ENCODE assay signal across 26 cellular contexts in the genomic region with DNA sequence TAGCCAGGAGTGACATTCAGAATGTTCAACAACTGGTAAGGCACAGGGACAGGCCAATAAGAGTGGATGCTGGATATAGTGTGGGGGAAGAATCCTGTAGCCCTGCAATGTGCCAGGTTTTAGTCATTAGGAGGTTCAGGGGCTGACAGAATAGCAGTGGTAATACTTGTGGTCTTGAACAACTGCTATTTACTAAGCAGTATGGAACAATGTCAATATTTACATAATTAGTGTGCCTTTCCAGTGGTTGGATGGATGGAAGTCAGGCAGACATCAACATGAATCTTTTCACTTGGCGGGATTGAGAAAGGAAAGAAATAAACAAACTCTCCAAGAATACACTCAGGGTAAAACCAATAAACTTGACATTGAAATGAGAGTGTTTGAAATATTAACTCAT. TPM values are rescaled to one million over a fixed set of nuclear protein-coding genes. Genes with fewer than 3 reads are reported as not detected.
DNase-seq lines count a peak whose midpoint lies in the region; ATAC-seq, FAIRE-seq and TF ChIP-seq lines count a peak whose summit lies in the region.
"Had no signal": no experiment of that assay in that cellular context is flagged by ENCODE, and none has a peak within 500 bp of the region (broad histone marks: within the 10 kb centered on the region; RNA-seq: fewer than 3 reads in every experiment).

No MANE protein-coding gene starts in this region.

- H3K36me3 ChIP-seq in HepG2 (replicated peaks in 1 of 2; ENCODE audit: control insufficient read depth in 1 of 2, insufficient read depth in 2 of 2, low read length in 2 of 2) (no peaks in the 10 kb centered on the region), right lobe of liver (no peaks in the 10 kb centered on the region), tibial artery (no peaks in the 10 kb centered on the region)

- intact Hi-C loops in HepG2 (cut with micrococcal nuclease; ENCODE audit: unreplicated experiment) (no loop called here), right lobe of liver (cut with DNase I) (no loop called here), tibial artery (cut with DNase I; ENCODE audit: low total_unique reads) (no loop called here), Right ventricle myocardium inferior (cut with DNase I) (no loop called here)

- no TSS peak for BruUV-seq in HepG2 (replicated peaks; lab: Mats Ljungman, UMichigan)

- in situ Hi-C loops in HepG2 (cut with HindIII; ENCODE audit: extremely low pct_ligation_motif_present, low pct_unique_long_range_greater_than_20kb), result loop anchor here (25.0 kb wide), 1 partner anchor 1936 kb away; no protein-coding TSS in a partner anchor

- H2AFZ ChIP-seq in HepG2 (ENCODE audit: low read length), result no peak overlapping the region

- H3K27ac ChIP-seq in HepG2 (ENCODE audit: extremely low read length, insufficient read depth, low read length), result no peak overlapping the region
- no peak overlapping the region for H3K27ac ChIP-seq in right lobe of liver
- H3K27ac ChIP-seq in tibial artery, result no peak overlapping the region
- H3K27ac ChIP-seq in RWPE1, result no peak overlapping the region

- DNase-seq in HepG2 (ENCODE audit: low spot score), result no peak
- no peak for DNase-seq in right lobe of liver
- peak; percentile 3 for DNase-seq in LHCN-M2 (ENCODE audit: low read depth)
- DNase-seq in astrocyte of the hippocampus (ENCODE audit: low read depth, low spot score), result peak; percentile 5
- DNase-seq in tibial artery, result no peak
- DNase-seq in Right ventricle myocardium inferior (ENCODE audit: missing footprints), result no peak
- DNase-seq in RWPE1 (ENCODE audit: low spot score), result no peak
- DNase-seq: C1 segment of cervical spinal cord; CD4-positive, alpha-beta memory T cell; COR-L47; DMS79 treated with DMSO at 0.1 percent for 48 hours; GF-D8; IMR-90; KG1; MM.1S; NCI-H1417 treated with DMSO at 0.1 percent for 48 hours; NCI-H1694 treated with DMSO at 0.1 percent for 48 hours; NCI-H446 treated with DMSO at 0.1 percent for 48 hours; NCI-H774; SK-N-SH; SW 1271 had no signal

- CTCF ChIA-PET in HepG2 (lab: Yijun Ruan, JAX; ENCODE audit: low intra/inter-chr PET ratio, low total read pairs) (no interaction called here), RWPE1 (lab: Yijun Ruan, JAX) (no interaction called here)

- no peak overlapping the region for H3K4me2 ChIP-seq in HepG2 (ENCODE audit: low read depth, low read length)
- H3K4me2 ChIP-seq: SK-N-SH had no signal

- no peaks in the 10 kb centered on the region for H3K4me1 ChIP-seq in HepG2 (ENCODE audit: insufficient read depth, low read length)
- H3K4me1 ChIP-seq in right lobe of liver, result no peaks in the 10 kb centered on the region
- H3K4me1 ChIP-seq in tibial artery, result no peaks in the 10 kb centered on the region

- TF ChIP-seq POLR2A in HepG2 (IDR thresholded peaks at IDR 0.05; ENCODE audit: insufficient read depth in 1 of 2, low read depth in 2 of 2, low read length in 2 of 2) (no peak), right lobe of liver (IDR thresholded peaks at IDR 0.05) (no peak)

- H3K27me3 ChIP-seq in HepG2 (ENCODE audit: control insufficient read depth in 1 of 2, insufficient read depth in 2 of 2, low read length in 2 of 2) (no peaks in the 10 kb centered on the region), right lobe of liver (no peaks in the 10 kb centered on the region), tibial artery (no peaks in the 10 kb centered on the region)

- H3K79me2 ChIP-seq in HepG2 (ENCODE audit: insufficient read depth, low read length), result no peaks in the 10 kb centered on the region

- H3K9ac ChIP-seq in HepG2 (ENCODE audit: insufficient read depth, low read depth, low read length), result no peak overlapping the region
- H3K9ac ChIP-seq: SK-N-SH had no signal

- no peaks in the 10 kb centered on the region for H4K20me1 ChIP-seq in HepG2 (ENCODE audit: insufficient read depth, low read length)

- no peak for ATAC-seq in HepG2
- ATAC-seq in right lobe of liver, result no peak
- ATAC-seq in Right ventricle myocardium inferior, result no peak
- ATAC-seq: HCT116, Panc1 had no signal

- POLR2A ChIA-PET in HepG2 (lab: Yijun Ruan, JAX) (no interaction called here), RWPE1 (lab: Yijun Ruan, JAX; ENCODE audit: low non-redundant PET) (no interaction called here)

- TF ChIP-seq RAD21 in HepG2 (CRISPR knock-in tag; IDR thresholded peaks at IDR 0.05), result no peak

- 4% methylated on average over 1 of the region's 1 CpG for WGBS in HepG2 (ENCODE audit: low lambda C conversion rate)
- 56% methylated on average over 1 of the region's 1 CpG for WGBS in right lobe of liver (ENCODE audit: insufficient coverage, low coverage, low lambda C conversion rate, missing lambda C conversion rate)

- FAIRE-seq in HepG2 (lab: Jason Lieb, UNC), result no peak
- FAIRE-seq: GM12892, H1 had no signal

- no peaks in the 10 kb centered on the region for H3K9me3 ChIP-seq in HepG2 (ENCODE audit: low read length)
- no peaks in the 10 kb centered on the region for H3K9me3 ChIP-seq in right lobe of liver
- no peaks in the 10 kb centered on the region for H3K9me3 ChIP-seq in tibial artery
- H3K9me3 ChIP-seq: SK-N-SH had no signal

- TF ChIP-seq CTCF in HepG2 (CRISPR knock-in tag; IDR thresholded peaks at IDR 0.05), result no peak
- no peak for TF ChIP-seq CTCF in right lobe of liver (IDR thresholded peaks at IDR 0.05)
- TF ChIP-seq CTCF in tibial artery (IDR thresholded peaks at IDR 0.05), result no peak
- TF ChIP-seq CTCF in RWPE1 (conservative IDR thresholded peaks at IDR 0.05; ENCODE audit: low read depth), result no peak

- H3K4me3 ChIP-seq in HepG2 (replicated peaks in 1 of 3; ENCODE audit: insufficient read depth in 1 of 3, low read depth in 2 of 3, low read length in 3 of 3) (no peak overlapping the region), right lobe of liver (no peak overlapping the region), tibial artery (no peak overlapping the region)

- TF ChIP-seq EP300 in HepG2 (IDR thresholded peaks at IDR 0.05; ENCODE audit: low read depth in 2 of 2, low read length in 2 of 2) (no peak), HepG2 (CRISPR knock-in tag; IDR thresholded peaks at IDR 0.05; ENCODE audit: borderline replicate concordance) (no peak)

TF ChIP-seq in HepG2, 621 proteins besides CTCF, POLR2A, EP300 and RAD21:
- no peak for TF ChIP-seq ATRX (CRISPR knock-in tag; IDR thresholded peaks at IDR 0.05; ENCODE audit: borderline replicate concordance)
- peak; percentile 24; the same call in 1 of the 2 replicates for TF ChIP-seq FOXA1 (IDR thresholded peaks at IDR 0.05)
- no peak for TF ChIP-seq FOXA1 (CRISPR knock-in tag; IDR thresholded peaks at IDR 0.05)
TF ChIP-seq in HepG2: peak in this region for 1.

RNA-seq across cellular contexts. Expression of a gene that starts 55.1 kb away (rescaled TPM):
- not detected in 2 replicates for total RNA-seq in HepG2 (2016; rRNA removed; fragmentation: Illumina TruSeq; extraction: Trizol)
- not detected in 2 replicates for total RNA-seq in HepG2 (2016; cell fraction: cytosol; rRNA removed; fragmentation: Illumina TruSeq; extraction: Trizol; ENCODE audit: low read depth)
- total RNA-seq in HepG2 (2016; cell fraction: insoluble cytoplasmic fraction; rRNA removed; fragmentation: Illumina TruSeq; extraction: Trizol), result not detected in 2 replicates
- not detected in 2 replicates for total RNA-seq in HepG2 (2016; cell fraction: membrane; rRNA removed; fragmentation: Illumina TruSeq; extraction: Trizol)
- not detected in 2 replicates for total RNA-seq in HepG2 (2016; cell fraction: nucleus; rRNA removed; fragmentation: Illumina TruSeq; extraction: Trizol)
- polyA plus RNA-seq in HepG2 (2011; rRNA removed), result not detected in 2 replicates
- polyA plus RNA-seq in HepG2 (2011; cell fraction: cytosol; rRNA removed), result not detected in 2 replicates
- not detected in 2 replicates for polyA plus RNA-seq in HepG2 (2011; cell fraction: nucleus; rRNA removed)
- not detected in 2 replicates for polyA plus RNA-seq in HepG2 (2012)
- polyA plus RNA-seq in HepG2 (2016; cell fraction: cytosol; fragmentation: Illumina TruSeq; extraction: Trizol; ENCODE audit: low read depth), result not detected in 2 replicates
- polyA plus RNA-seq in HepG2 (2016; cell fraction: insoluble cytoplasmic fraction; fragmentation: Illumina TruSeq; extraction: Trizol; ENCODE audit: low read depth), result not detected in 2 replicates
- not detected in 2 replicates for polyA plus RNA-seq in HepG2 (2016; cell fraction: membrane; fragmentation: Illumina TruSeq; extraction: Trizol; ENCODE audit: low read depth)
- not detected in 2 replicates for polyA plus RNA-seq in HepG2 (2016; cell fraction: nucleus; fragmentation: Illumina TruSeq; extraction: Trizol; ENCODE audit: insufficient read depth, low read depth)
- polyA minus RNA-seq in HepG2 (2011; rRNA and poly(A)+ RNA removed; ENCODE audit: low replicate concordance), result not detected in 2 replicates
- polyA minus RNA-seq in HepG2 (2011; cell fraction: cytosol; rRNA and poly(A)+ RNA removed), result not detected in 2 replicates
- polyA minus RNA-seq in HepG2 (2011; cell fraction: nucleus; rRNA and poly(A)+ RNA removed), result not detected in 2 replicates
- not detected for total RNA-seq in right lobe of liver
- total RNA-seq in LHCN-M2 (2014; rRNA removed), result not detected in 2 replicates
- not detected for polyA plus RNA-seq in LHCN-M2 (2012)
- not detected for total RNA-seq in Right ventricle myocardium inferior
- total RNA-seq: A673; CD4-positive, alpha-beta memory T cell; H1; IMR-90 had no signal
- polyA plus RNA-seq: CD4-positive, alpha-beta memory T cell; H1; IMR-90; SK-N-SH had no signal

Comparison
In these comparisons a context has a peak if more than half of its experiments do, and no peak if none do; other contexts are left out.
1. DNase-seq: peak in LHCN-M2 (single experiment) and astrocyte of the hippocampus (single experiment); none in HepG2 (single experiment), right lobe of liver (0 of 3), tibial artery (0 of 2), Right ventricle myocardium inferior (single experiment) and RWPE1 (single experiment).